In genomic region chr2:74147729-74148456, GRCh38 we compare ENCODE assay signal across 9 cellular contexts. TPM values are rescaled to one million over a fixed set of nuclear protein-coding genes. Genes with fewer than 3 reads are reported as not detected.
A peak's percentile ranks its signal among the peaks of the same experiment; 100 is the strongest.
DNase-seq lines count a peak whose midpoint lies in the region; ATAC-seq and TF ChIP-seq lines count a peak whose summit lies in the region.
"Had no signal": no experiment of that assay in that cellular context is flagged by ENCODE, and none has a peak within 500 bp of the region (broad histone marks: within the 10 kb centered on the region; RNA-seq: fewer than 3 reads in every experiment).

BOLA3 (minus strand) TSS chr2:74147912; CDS start chr2:74147874, 38 bp downstream.

- peak; percentile 68 for DNase-seq in AG10803 (ENCODE audit: low read depth)
- DNase-seq in NCI-H226, result peak; percentile 66
- peak; percentile 88 for DNase-seq in activated CD4-positive, CD25-positive, alpha-beta regulatory T cell treated with anti-CD3 and anti-CD28 coated beads, Interleukin-2, amount 50 U/mL, for 72 hours
- peak; percentile 92 for DNase-seq in chondrocyte (ENCODE audit: low spot score)
- peak; percentile 85 to 89 for DNase-seq in left colon
- peak; percentile 88 for DNase-seq in stimulated activated CD4-positive, alpha-beta T cell treated with anti-CD3 and anti-CD28 coated beads, Interleukin-1b, Interleukin-23, amount 100 ng/mL, for 48 hours

- no peaks in the 10 kb centered on the region for H3K36me3 Mint-ChIP-seq in chondrocyte (ENCODE audit: low read depth)

- peak; percentile 55 for ATAC-seq in GM18873 (IDR thresholded peaks at IDR 0.05; ENCODE audit: low FRiP score, unreplicated experiment)
- peak; percentile 88 for ATAC-seq in HG03139 (IDR thresholded peaks at IDR 0.05; ENCODE audit: unreplicated experiment)
- peak; percentile 96 for ATAC-seq in left colon

- peak within 1 kb of the TSS; percentile 78 for H3K4me3 ChIP-seq in AG10803 (ENCODE audit: low read length)

- TF ChIP-seq CTCF in AG10803 (conservative IDR thresholded peaks at IDR 0.05; ENCODE audit: low read length), result peak; percentile 40
- peak; percentile 98 for TF ChIP-seq CTCF in chondrocyte (IDR thresholded peaks at IDR 0.05)

- no peaks in the 10 kb centered on the region for H3K27me3 Mint-ChIP-seq in chondrocyte (ENCODE audit: low read depth)
- H3K27me3 Mint-ChIP-seq: dendritic cell treated with granulocyte-macrophage colony-stimulating factor and Interleukin-4, amounts not matched to agents 40 ng/mL and 50 ng/mL, for 4 days had no signal

- no peaks in the 10 kb centered on the region for H3K4me1 Mint-ChIP-seq in chondrocyte (ENCODE audit: low read depth)

- intact Hi-C loops in left colon (cut with DNase I, micrococcal nuclease), result no loop called here

- H3K27ac Mint-ChIP-seq in chondrocyte (ENCODE audit: unreplicated experiment), result no peak within 1 kb of the TSS
- H3K27ac Mint-ChIP-seq: dendritic cell treated with granulocyte-macrophage colony-stimulating factor and Interleukin-4, amounts not matched to agents 40 ng/mL and 50 ng/mL, for 4 days had no signal

- no peak within 1 kb of the TSS for H3K4me3 Mint-ChIP-seq in chondrocyte (ENCODE audit: unreplicated experiment)
- H3K4me3 Mint-ChIP-seq: dendritic cell treated with granulocyte-macrophage colony-stimulating factor and Interleukin-4, amounts not matched to agents 40 ng/mL and 50 ng/mL, for 4 days had no signal

- H3K9me3 Mint-ChIP-seq in chondrocyte (ENCODE audit: low read depth), result no peaks in the 10 kb centered on the region
- H3K9me3 Mint-ChIP-seq: dendritic cell treated with granulocyte-macrophage colony-stimulating factor and Interleukin-4, amounts not matched to agents 40 ng/mL and 50 ng/mL, for 4 days had no signal

RNA-seq across cellular contexts. Expression of gene BOLA3, which starts in this region (rescaled TPM):
- total RNA-seq in chondrocyte, result 27.4 to 46.4 TPM (median 27.8 TPM) in 3 replicates
- 10 to 100 TPM; 40.4 to 45.8 TPM for total RNA-seq in left colon

Comparison
In these comparisons a context has a peak if more than half of its experiments do, and no peak if none do; other contexts are left out.
1. Peak in every context shown above with its lines: DNase-seq, ATAC-seq and H3K4me3 ChIP-seq.